In the genomic region with DNA sequence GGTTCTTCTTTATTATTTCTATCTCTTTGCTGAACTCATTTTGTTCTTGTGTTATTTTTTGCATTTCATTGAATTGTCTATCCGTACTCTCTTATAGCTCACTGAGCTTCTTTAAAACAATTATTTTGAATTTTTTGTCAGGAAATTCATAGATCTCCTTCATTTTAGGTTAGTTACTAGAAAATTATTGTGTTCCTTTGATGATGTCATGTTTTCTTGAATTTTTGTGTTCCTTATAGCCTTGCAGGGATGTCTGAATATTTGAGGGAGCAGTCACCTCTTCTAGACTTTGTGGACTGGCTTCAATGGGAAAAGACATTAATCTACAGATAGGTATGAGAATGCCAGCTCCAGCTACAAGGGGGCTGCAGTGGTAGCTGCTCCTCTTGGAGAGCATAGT, we compare ENCODE assay signal across 28 cellular contexts. TPM values are rescaled to one million over a fixed set of nuclear protein-coding genes. Genes with fewer than 3 reads are reported as not detected.
"Had no signal": no experiment of that assay in that cellular context is flagged by ENCODE, and none has a peak within 500 bp of the region (broad histone marks: within the 10 kb centered on the region; RNA-seq: fewer than 3 reads in every experiment).

No MANE protein-coding gene starts in this region.

- FAIRE-seq: bronchial epithelial cell, frontal cortex had no signal

- H3K27me3 ChIP-seq: ascending aorta, brain microvascular endothelial cell, dorsolateral prefrontal cortex had no signal

- ATAC-seq: activated CD4-positive, CD25-positive, alpha-beta regulatory T cell treated with anti-CD3 and anti-CD28 coated beads, Interleukin-2, amount 50 U/mL, for 24 hours; activated CD8-positive, alpha-beta T cell treated with anti-CD3 and anti-CD28 coated beads for 36 hours; activated naive CD4-positive, alpha-beta T cell treated with anti-CD3 and anti-CD28 coated beads, Interleukin-2, amount 50 U/mL, for 72 hours; esophagus mucosa; T-helper 17 cell had no signal

- H3K4me3 ChIP-seq: ascending aorta, coronary artery, dorsolateral prefrontal cortex had no signal

- H3K4me1 ChIP-seq: ascending aorta had no signal

- DNase-seq: activated B cell treated with CpG ODN at 0.5 μM for 24 hours; activated CD4-positive, alpha-beta T cell treated with anti-CD3 and anti-CD28 coated beads for 48 hours; activated CD4-positive, alpha-beta T cell treated with anti-CD3 and anti-CD28 coated beads, Interleukin-2, amount 50 U/mL, for 1 hour; activated CD4-positive, alpha-beta T cell treated with anti-CD3 and anti-CD28 coated beads, Interleukin-2, amount 50 U/mL, for 48 hours; activated CD8-positive, alpha-beta memory T cell treated with anti-CD3 and anti-CD28 coated beads for 24 hours; activated CD8-positive, alpha-beta T cell treated with anti-CD3 and anti-CD28 coated beads for 36 hours; activated gamma-delta T cell; activated naive CD4-positive, alpha-beta T cell; activated naive CD4-positive, alpha-beta T cell treated with anti-CD3 and anti-CD28 coated beads, Interleukin-2, amount 10 ng/mL, durations not matched to agents 7 days and 5 days; activated naive CD8-positive, alpha-beta T cell treated with anti-CD3 and anti-CD28 coated beads, Interleukin-2, amount 10 ng/mL, durations not matched to agents 7 days and 5 days; activated T-cell treated with anti-CD3 and anti-CD28 coated beads, Interleukin-2, amount 50 U/mL, for 48 hours; brain microvascular endothelial cell; dorsolateral prefrontal cortex; effector memory CD4-positive, alpha-beta T cell; endodermal cell; foreskin fibroblast; head of caudate nucleus; T-helper 1 cell; T-helper 17 cell; T1000; WERI-Rb-1 had no signal

- H3K27ac ChIP-seq: ascending aorta, brain microvascular endothelial cell, coronary artery, dorsolateral prefrontal cortex, WERI-Rb-1 had no signal

- H3K9me3 ChIP-seq: ascending aorta had no signal

- H3K36me3 ChIP-seq: ascending aorta, brain microvascular endothelial cell, WERI-Rb-1 had no signal

RNA-seq across cellular contexts. Expression of a gene that starts 20.7 kb away (rescaled TPM):
- total RNA-seq: activated B cell treated with CpG ODN at 0.5 μM for 24 hours had no signal
